In genomic region chr7:1028775-1029636, GRCh38 we compare ENCODE assay signal across 8 cellular contexts. TPM values are rescaled to one million over a fixed set of nuclear protein-coding genes. Genes with fewer than 3 reads are reported as not detected.
DNase-seq lines count a peak whose midpoint lies in the region; ATAC-seq and TF ChIP-seq lines count a peak whose summit lies in the region.

No MANE protein-coding gene starts in this region.

- peaks cover 3 to 10% (median 7%) of the 10 kb centered on the region in 3 donors for H3K36me3 ChIP-seq in skeletal muscle tissue (ENCODE audit: control insufficient read depth in 3 of 3, insufficient read depth in 3 of 3, low read length in 3 of 3)

- H3K27ac ChIP-seq in VCaP = peak overlapping the region; percentile 82
- H3K27ac ChIP-seq in skeletal muscle tissue (ENCODE audit: low read depth, low read length) = peak overlapping the region; percentile 89

- ATAC-seq in HG03469 (IDR thresholded peaks at IDR 0.05; ENCODE audit: unreplicated experiment) = no peak

- peak; percentile 26 for DNase-seq in NCI-H1436 (lab: John Stamatoyannopoulos, UW)
- no peak for DNase-seq in NCI-H1436 treated with DMSO at 0.1 percent for 48 hours (lab: John Stamatoyannopoulos, UW)
- peak; percentile 48 for DNase-seq in NCI-H1105 treated with DMSO at 0.1 percent for 48 hours (lab: John Stamatoyannopoulos, UW)
- peak; percentile 94 for DNase-seq in cardiac fibroblast (ENCODE audit: low read depth in 2 of 2)
- DNase-seq in iPS-NIHi7 (ENCODE audit: extremely low spot score) = peak; percentile 81

- H3K4me1 ChIP-seq in skeletal muscle tissue (ENCODE audit: control insufficient read depth in 3 of 3, insufficient read depth in 3 of 3, low read length in 3 of 3) = peaks cover 26 to 42% (median 38%) of the 10 kb centered on the region in 3 donors

- TF ChIP-seq CTCF in VCaP (conservative IDR thresholded peaks at IDR 0.05) (no peak), cardiac fibroblast (IDR thresholded peaks at IDR 0.05; ENCODE audit: low read depth, low read length) (no peak)

- H3K4me3 ChIP-seq in cardiac fibroblast (replicated peaks in 1 of 2; ENCODE audit: low read depth in 2 of 2, low read length in 2 of 2) = peak overlapping the region; percentile 21 to 64
- peak overlapping the region; percentile 64 to 70 (median 68) for H3K4me3 ChIP-seq in skeletal muscle tissue (ENCODE audit: low read length in 3 of 3)

- H3K9ac ChIP-seq in skeletal muscle tissue (ENCODE audit: low read depth in 1 of 3, low read length in 3 of 3) = peak overlapping the region; percentile 34 to 84 (median 57)

- no peaks in the 10 kb centered on the region for H3K27me3 ChIP-seq in skeletal muscle tissue (ENCODE audit: control insufficient read depth in 3 of 3, insufficient read depth in 3 of 3, low read length in 3 of 3)

- H3K9me3 ChIP-seq in skeletal muscle tissue (ENCODE audit: control insufficient read depth in 3 of 3, low read length in 3 of 3) = no peaks in the 10 kb centered on the region

RNA-seq across cellular contexts. Expression of gene GPR146, which starts 15.3 kb away (rescaled TPM):
- 5.2 TPM for total RNA-seq in skeletal muscle tissue

RNA-seq across cellular contexts. Expression of gene CYP2W1, which starts 46.0 kb away (rescaled TPM):
- not detected for total RNA-seq in skeletal muscle tissue

RNA-seq across cellular contexts. Expression of gene COX19, which starts 53.7 kb away (rescaled TPM):
- total RNA-seq in skeletal muscle tissue = 12.0 TPM

RNA-seq across cellular contexts. Expression of gene GPER1, which starts 58.9 kb away (rescaled TPM):
- 5.2 TPM for total RNA-seq in skeletal muscle tissue
